In the genomic region with DNA sequence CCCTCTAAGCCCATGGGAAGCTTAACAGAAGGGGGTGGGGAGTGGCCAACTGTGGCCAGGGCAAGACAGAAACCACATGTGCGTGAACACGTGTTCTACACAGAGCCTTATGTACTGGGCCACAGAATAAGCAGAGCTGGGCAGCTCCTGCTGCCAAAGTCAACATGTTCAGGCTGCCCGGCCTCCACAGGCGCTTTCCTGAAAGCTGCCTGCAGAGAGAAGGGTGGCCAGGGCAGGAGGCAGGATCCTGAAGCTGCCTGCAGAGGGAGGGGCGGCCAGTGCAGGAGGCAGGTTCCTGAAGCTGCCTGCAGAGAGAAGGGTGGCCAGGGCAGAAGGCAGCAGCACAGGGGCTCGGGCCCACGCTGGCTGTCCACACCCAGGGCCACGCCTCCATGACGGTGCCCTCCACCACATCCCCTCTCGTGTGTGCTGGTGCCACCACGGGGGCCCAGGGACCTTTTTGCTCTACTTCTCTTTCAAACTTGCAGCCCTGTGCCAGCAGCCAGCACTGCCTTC, we compare ENCODE assay signal across 8 cellular contexts.
DNase-seq lines count a peak whose midpoint lies in the region; ATAC-seq and TF ChIP-seq lines count a peak whose summit lies in the region.

No MANE protein-coding gene starts in this region.

- peaks cover 0 to 2% of the 10 kb centered on the region in 2 donors for H3K4me1 ChIP-seq in aorta (ENCODE audit: control insufficient read depth in 1 of 2, insufficient read depth in 2 of 2, low read length in 2 of 2)

- H3K9me3 ChIP-seq in aorta (ENCODE audit: control insufficient read depth, low read length): no peaks in the 10 kb centered on the region

- no peaks in the 10 kb centered on the region for H3K9me3 Mint-ChIP-seq in dendritic cell treated with granulocyte-macrophage colony-stimulating factor and Interleukin-4, amounts not matched to agents 40 ng/mL and 50 ng/mL, for 4 days

- H3K36me3 Mint-ChIP-seq in dendritic cell treated with granulocyte-macrophage colony-stimulating factor and Interleukin-4, amounts not matched to agents 40 ng/mL and 50 ng/mL, for 4 days (ENCODE audit: low read depth): peaks cover 20% of the 10 kb centered on the region

- no peak overlapping the region for H3K4me3 Mint-ChIP-seq in dendritic cell treated with granulocyte-macrophage colony-stimulating factor and Interleukin-4, amounts not matched to agents 40 ng/mL and 50 ng/mL, for 4 days

- no peaks in the 10 kb centered on the region for H3K36me3 ChIP-seq in aorta (ENCODE audit: control insufficient read depth in 1 of 2, insufficient read depth in 2 of 2, low read length in 1 of 2)

- intact Hi-C loops in dendritic cell treated with granulocyte-macrophage colony-stimulating factor and Interleukin-4, amounts not matched to agents 40 ng/mL and 50 ng/mL, for 4 days (cut with micrococcal nuclease): no loop called here
- intact Hi-C loops in aorta (cut with DNase I): loop anchor here in 1 of 2 donors (10.0 kb wide), 1 partner anchor 74 kb away; no protein-coding TSS in a partner anchor

- no peak overlapping the region for H3K27ac ChIP-seq in aorta (ENCODE audit: low read depth in 1 of 2, low read length in 2 of 2)

- H3K27me3 ChIP-seq in aorta (ENCODE audit: control insufficient read depth in 1 of 2, insufficient read depth in 2 of 2, low read length in 1 of 2): no peaks in the 10 kb centered on the region

- 2 to 4% methylated on average over 11 of the region's 11 CpGs for WGBS in aorta, 2 donors

- no peak overlapping the region for H3K4me3 ChIP-seq in aorta (ENCODE audit: low read length in 2 of 2)

- ATAC-seq in aorta (ENCODE audit: low FRiP score) (peak; percentile 91), GM19452 (IDR thresholded peaks at IDR 0.05; ENCODE audit: unreplicated experiment) (no peak)

- peak overlapping the region; percentile 70 for H3K27ac Mint-ChIP-seq in dendritic cell treated with granulocyte-macrophage colony-stimulating factor and Interleukin-4, amounts not matched to agents 40 ng/mL and 50 ng/mL, for 4 days

- H3K4me1 Mint-ChIP-seq in dendritic cell treated with granulocyte-macrophage colony-stimulating factor and Interleukin-4, amounts not matched to agents 40 ng/mL and 50 ng/mL, for 4 days (ENCODE audit: low read depth): peaks cover 90% of the 10 kb centered on the region

- DNase-seq in DMS153 treated with DMSO at 0.1 percent for 48 hours (lab: John Stamatoyannopoulos, UW; ENCODE audit: unreplicated experiment) (peak; percentile 9), midbrain (lab: John Stamatoyannopoulos, UW) (peak; percentile 68), aorta (peak; percentile 81 to 86), NAMALWA (ENCODE audit: low spot score) (no peak)
- DNase-seq in effector CD8-positive, alpha-beta T cell (lab: John Stamatoyannopoulos, UW): no peak

- H3K27me3 Mint-ChIP-seq in dendritic cell treated with granulocyte-macrophage colony-stimulating factor and Interleukin-4, amounts not matched to agents 40 ng/mL and 50 ng/mL, for 4 days: no peaks in the 10 kb centered on the region

TF ChIP-seq in PFSK-1, 5 proteins besides CTCF, POLR2A, EP300 and RAD21:
- TF ChIP-seq TAF1 (IDR thresholded peaks at IDR 0.05; ENCODE audit: borderline replicate concordance, insufficient read depth, low read length): no peak
- TF ChIP-seq SIN3A (IDR thresholded peaks at IDR 0.05; ENCODE audit: borderline replicate concordance, insufficient read depth, low read length): peak; percentile 91; the same call in 1 of the 2 replicates
- no peak for TF ChIP-seq POLR2AphosphoS5 (IDR thresholded peaks at IDR 0.05; ENCODE audit: low read depth, low read length)
- no peak for TF ChIP-seq FOXP2 (optimal IDR thresholded peaks at IDR 0.05; ENCODE audit: borderline replicate concordance, extremely low read depth, extremely low read length, insufficient read depth)
- TF ChIP-seq, protein P1, sequence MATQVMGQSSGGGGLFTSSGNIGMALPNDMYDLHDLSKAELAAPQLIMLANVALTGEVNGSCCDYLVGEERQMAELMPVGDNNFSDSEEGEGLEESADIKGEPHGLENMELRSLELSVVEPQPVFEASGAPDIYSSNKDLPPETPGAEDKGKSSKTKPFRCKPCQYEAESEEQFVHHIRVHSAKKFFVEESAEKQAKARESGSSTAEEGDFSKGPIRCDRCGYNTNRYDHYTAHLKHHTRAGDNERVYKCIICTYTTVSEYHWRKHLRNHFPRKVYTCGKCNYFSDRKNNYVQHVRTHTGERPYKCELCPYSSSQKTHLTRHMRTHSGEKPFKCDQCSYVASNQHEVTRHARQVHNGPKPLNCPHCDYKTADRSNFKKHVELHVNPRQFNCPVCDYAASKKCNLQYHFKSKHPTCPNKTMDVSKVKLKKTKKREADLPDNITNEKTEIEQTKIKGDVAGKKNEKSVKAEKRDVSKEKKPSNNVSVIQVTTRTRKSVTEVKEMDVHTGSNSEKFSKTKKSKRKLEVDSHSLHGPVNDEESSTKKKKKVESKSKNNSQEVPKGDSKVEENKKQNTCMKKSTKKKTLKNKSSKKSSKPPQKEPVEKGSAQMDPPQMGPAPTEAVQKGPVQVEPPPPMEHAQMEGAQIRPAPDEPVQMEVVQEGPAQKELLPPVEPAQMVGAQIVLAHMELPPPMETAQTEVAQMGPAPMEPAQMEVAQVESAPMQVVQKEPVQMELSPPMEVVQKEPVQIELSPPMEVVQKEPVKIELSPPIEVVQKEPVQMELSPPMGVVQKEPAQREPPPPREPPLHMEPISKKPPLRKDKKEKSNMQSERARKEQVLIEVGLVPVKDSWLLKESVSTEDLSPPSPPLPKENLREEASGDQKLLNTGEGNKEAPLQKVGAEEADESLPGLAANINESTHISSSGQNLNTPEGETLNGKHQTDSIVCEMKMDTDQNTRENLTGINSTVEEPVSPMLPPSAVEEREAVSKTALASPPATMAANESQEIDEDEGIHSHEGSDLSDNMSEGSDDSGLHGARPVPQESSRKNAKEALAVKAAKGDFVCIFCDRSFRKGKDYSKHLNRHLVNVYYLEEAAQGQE (IDR thresholded peaks at IDR 0.05; ENCODE audit: insufficient read depth in 1 of 2, low read depth in 2 of 2, low read length in 2 of 2): 0 out of 4 replicates have a peak, but pooled peaks of 1 of the 2 experiments have one; percentile 18

Comparison
In these comparisons a context has a peak if more than half of its experiments do, and no peak if none do; other contexts are left out.
1. DNase-seq: peak in DMS153 treated with DMSO at 0.1 percent for 48 hours (single experiment), midbrain (single experiment) and aorta (2 of 2); none in NAMALWA (single experiment) and effector CD8-positive, alpha-beta T cell (single experiment).